8 cellular contexts compared by ENCODE assay signal in the genomic region with DNA sequence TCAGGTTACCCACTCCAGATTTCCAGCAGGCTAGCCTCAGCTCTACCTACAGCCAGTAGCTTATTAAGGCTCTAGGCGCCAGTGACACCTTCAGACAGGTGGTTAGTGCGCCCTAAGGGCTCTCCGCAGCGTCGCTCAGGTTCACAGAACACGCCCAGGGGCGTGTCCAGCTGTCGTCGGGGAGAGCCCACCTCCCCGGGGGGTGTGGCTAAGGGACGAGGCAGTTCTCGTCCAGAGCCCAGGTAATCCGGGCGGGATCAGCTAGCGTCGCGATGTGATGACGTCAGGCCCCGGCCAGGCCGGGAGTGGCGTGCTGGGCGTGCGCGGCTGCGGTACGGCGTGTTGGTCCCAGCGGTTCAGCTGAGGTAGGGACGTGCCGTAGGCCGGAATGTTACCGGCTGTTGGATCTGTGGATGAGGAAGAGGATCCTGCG. TPM values are rescaled to one million over a fixed set of nuclear protein-coding genes. Genes with fewer than 3 reads are reported as not detected.
DNase-seq lines count a peak whose midpoint lies in the region; ATAC-seq and TF ChIP-seq lines count a peak whose summit lies in the region.
"Not testable (repeated sequence)": the region's sequence is repeated elsewhere in the genome, so short reads cannot be mapped to it uniquely, and the experiment has no call there.

Gene ZNG1E (plus strand): TSS at position 340 of the 433 bp plus-strand sequence. CDS start 49 bp downstream, at position 389.

- H3K9ac ChIP-seq in OCI-LY1 (ENCODE audit: low read length) = peak within 1 kb of the TSS; percentile 48; the same call in 1 of the 2 replicates

- not testable (repeated sequence) for H3K9me2 ChIP-seq in OCI-LY1 (ENCODE audit: low read depth, low read length)

- H3K4me3 Mint-ChIP-seq in activated CD8-positive, alpha-beta T cell treated with anti-CD3 and anti-CD28 coated beads, Interleukin-2, amount 10 ng/mL, durations not matched to agents 7 days and 5 days = peak within 1 kb of the TSS; percentile 64
- H3K4me3 Mint-ChIP-seq in brain (peak within 1 kb of the TSS; percentile 82 to 97 (median 85)), mesothelial cell of epicardium (peak within 1 kb of the TSS; percentile 67)

- not testable (repeated sequence) for H3K9me3 Mint-ChIP-seq in activated CD8-positive, alpha-beta T cell treated with anti-CD3 and anti-CD28 coated beads, Interleukin-2, amount 10 ng/mL, durations not matched to agents 7 days and 5 days (ENCODE audit: insufficient read depth); brain; mesothelial cell of epicardium

- not testable (repeated sequence) for TF ChIP-seq CTCF in GM12875 (IDR thresholded peaks at IDR 0.05; ENCODE audit: borderline replicate concordance, insufficient read depth, low read depth, low read length); OCI-LY1 (IDR thresholded peaks at IDR 0.05; ENCODE audit: low read length); brain (conservative IDR thresholded peaks at IDR 0.05); mesothelial cell of epicardium (IDR thresholded peaks at IDR 0.05; ENCODE audit: unreplicated experiment); tibial artery (IDR thresholded peaks at IDR 0.05)

- not testable (repeated sequence) for H3K4me1 ChIP-seq in OCI-LY1 (ENCODE audit: insufficient read depth, low read length, severe bottlenecking); tibial artery

- POLR2A ChIA-PET in activated CD8-positive, alpha-beta T cell treated with anti-CD3 and anti-CD28 coated beads, Interleukin-2, amount 10 ng/mL, durations not matched to agents 7 days and 5 days (lab: Charles Lee) = not testable (repeated sequence)

- peak within 1 kb of the TSS; percentile 64 for H3K4me2 ChIP-seq in OCI-LY1 (ENCODE audit: low read length)

- not testable (repeated sequence) for H4K20me1 ChIP-seq in OCI-LY1 (ENCODE audit: insufficient read depth, low read length)

- not testable (repeated sequence) for H2AFZ ChIP-seq in OCI-LY1 (ENCODE audit: low read length)

- CTCF ChIA-PET in activated CD8-positive, alpha-beta T cell treated with anti-CD3 and anti-CD28 coated beads, Interleukin-2, amount 10 ng/mL, durations not matched to agents 7 days and 5 days (lab: Charles Lee) = not testable (repeated sequence)

- peak; percentile 64 for DNase-seq in activated CD8-positive, alpha-beta T cell treated with anti-CD3 and anti-CD28 coated beads, Interleukin-2, amount 10 ng/mL, durations not matched to agents 7 days and 5 days
- DNase-seq in germinal center (ENCODE audit: low spot score) (peak; percentile 6), mesothelial cell of epicardium (ENCODE audit: low spot score in 2 of 2, unreplicated experiment in 2 of 2) (peak in 1 of 2 experiments; percentile 60), tibial artery (peak in 1 of 2 donors; percentile 20)
- DNase-seq in stimulated activated CD4-positive, alpha-beta T cell treated with anti-CD3 and anti-CD28 coated beads, Interleukin-12 subunit alpha, Interleukin-12 subunit beta, amount 100 ng/mL, for 24 hours (ENCODE audit: low read depth in 2 of 2) = peak; percentile 20 to 38

- H3K27ac Mint-ChIP-seq in activated CD8-positive, alpha-beta T cell treated with anti-CD3 and anti-CD28 coated beads, Interleukin-2, amount 10 ng/mL, durations not matched to agents 7 days and 5 days = peak within 1 kb of the TSS; percentile 78
- H3K27ac Mint-ChIP-seq in brain (peak within 1 kb of the TSS in 3 of 5 experiments; percentile 24 to 78 (median 41)), mesothelial cell of epicardium (peak within 1 kb of the TSS; percentile 79)

- H3K27ac ChIP-seq in OCI-LY1 (ENCODE audit: low read depth, low read length, poor library complexity, severe bottlenecking) = not testable (repeated sequence)
- peak within 1 kb of the TSS; percentile 50 to 70 for H3K27ac ChIP-seq in tibial artery

- H3F3A ChIP-seq in OCI-LY1 (ENCODE audit: insufficient read depth, low read length) = not testable (repeated sequence)

- not testable (repeated sequence) for H3K36me3 Mint-ChIP-seq in activated CD8-positive, alpha-beta T cell treated with anti-CD3 and anti-CD28 coated beads, Interleukin-2, amount 10 ng/mL, durations not matched to agents 7 days and 5 days (ENCODE audit: low read depth); brain; mesothelial cell of epicardium

- intact Hi-C loops in tibial artery (cut with DNase I; ENCODE audit: low total_unique reads) = not testable (repeated sequence)

- not testable (repeated sequence) for ATAC-seq in activated CD8-positive, alpha-beta T cell treated with anti-CD3 and anti-CD28 coated beads, Interleukin-2, amount 10 ng/mL, durations not matched to agents 7 days and 5 days

- H3K4me3 ChIP-seq in GM12875 (ENCODE audit: low read depth, low read length) (peak within 1 kb of the TSS; percentile 41), OCI-LY1 (ENCODE audit: low read depth, low read length, poor library complexity, severe bottlenecking) (peak within 1 kb of the TSS; percentile 58), tibial artery (peak within 1 kb of the TSS; percentile 50 to 52)

- H3K27me3 ChIP-seq in OCI-LY1 (ENCODE audit: insufficient read depth, low read length); tibial artery: not testable (repeated sequence)

- not testable (repeated sequence) for H3K27me3 Mint-ChIP-seq in activated CD8-positive, alpha-beta T cell treated with anti-CD3 and anti-CD28 coated beads, Interleukin-2, amount 10 ng/mL, durations not matched to agents 7 days and 5 days (ENCODE audit: low read depth); brain; mesothelial cell of epicardium (ENCODE audit: low read depth)

- not testable (repeated sequence) for H3K79me2 ChIP-seq in OCI-LY1 (ENCODE audit: insufficient read depth, low read length)

- H3K36me3 ChIP-seq in OCI-LY1 (ENCODE audit: insufficient read depth, low read length); tibial artery: not testable (repeated sequence)

- H3K4me1 Mint-ChIP-seq in activated CD8-positive, alpha-beta T cell treated with anti-CD3 and anti-CD28 coated beads, Interleukin-2, amount 10 ng/mL, durations not matched to agents 7 days and 5 days (ENCODE audit: low read depth); brain; mesothelial cell of epicardium: not testable (repeated sequence)

- not testable (repeated sequence) for H3K9me3 ChIP-seq in OCI-LY1 (ENCODE audit: low read length); tibial artery

RNA-seq across cellular contexts. Expression of gene ZNG1E, which starts in this region (rescaled TPM):
- total RNA-seq in activated CD8-positive, alpha-beta T cell treated with anti-CD3 and anti-CD28 coated beads, Interleukin-2, amount 10 ng/mL, durations not matched to agents 7 days and 5 days = 10 to 100 TPM; 39.4 to 44.5 TPM
- 15.7 TPM for polyA plus RNA-seq in brain (ENCODE audit: insufficient read depth, low read depth, low replicate concordance)
- total RNA-seq in mesothelial cell of epicardium = 52.4 to 54.7 TPM (median 53.7 TPM) in 3 replicates
